23 cellular contexts compared by ENCODE assay signal in the genomic region with DNA sequence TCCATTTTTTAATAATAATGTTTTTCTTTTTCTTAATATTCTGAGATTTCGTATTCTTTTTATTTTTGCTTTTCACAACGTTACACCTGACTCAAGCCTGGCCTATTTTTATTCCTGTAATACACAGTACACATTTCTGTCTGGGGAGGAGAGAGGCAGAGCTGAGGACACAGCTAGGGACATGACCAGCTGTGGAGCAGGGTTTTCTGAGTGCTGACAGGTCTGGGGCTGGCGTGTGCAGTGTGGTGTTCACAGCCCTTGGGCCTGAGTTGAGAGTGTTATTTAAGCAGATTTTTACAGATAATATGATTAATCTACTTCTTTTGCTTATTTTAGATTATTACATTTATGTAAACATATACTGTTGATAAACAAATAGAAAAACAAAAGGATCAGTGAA. TPM values are rescaled to one million over a fixed set of nuclear protein-coding genes. Genes with fewer than 3 reads are reported as not detected.
"Had no signal": no experiment of that assay in that cellular context is flagged by ENCODE, and none has a peak within 500 bp of the region (broad histone marks: within the 10 kb centered on the region; RNA-seq: fewer than 3 reads in every experiment).

No MANE protein-coding gene starts in this region.

- H3K27ac ChIP-seq: epithelial cell of prostate, esophagus muscularis mucosa, gastroesophageal sphincter, hepatocyte, neural progenitor cell, ovary, prostate gland, sigmoid colon, stomach had no signal

- DNase-seq: effector memory CD4-positive, alpha-beta T cell; glutamatergic neuron; kidney; left colon; nucleus accumbens; ovary; retina; sigmoid colon; small intestine; stimulated activated CD4-positive, alpha-beta T cell treated with anti-CD3 and anti-CD28 coated beads, Interleukin-12 subunit alpha, Interleukin-12 subunit beta, amount 100 ng/mL, for 4 hours; stimulated activated naive CD4-positive, alpha-beta T cell; stomach; trophoblast cell had no signal

- ATAC-seq: gastroesophageal sphincter; left colon; natural killer cell treated with Interleukin-12 subunit alpha and Interleukin-12 subunit beta and Interleukin-15 and Interleukin-18, amount 100 ng/mL, for 72 hours had no signal

- H3K4me1 ChIP-seq: prostate gland, sigmoid colon had no signal

- H3K9me3 ChIP-seq: esophagus muscularis mucosa, gastroesophageal sphincter, ovary, prostate gland, sigmoid colon, stomach had no signal

- H3K4me3 Mint-ChIP-seq: memory B cell; mesothelial cell of epicardium; natural killer cell treated with Interleukin-12 subunit alpha and Interleukin-12 subunit beta and Interleukin-15 and Interleukin-18, amount 100 ng/mL, for 72 hours; neural progenitor cell had no signal

- H3K27me3 ChIP-seq: esophagus muscularis mucosa, gastroesophageal sphincter, hepatocyte, neural progenitor cell, ovary, sigmoid colon, stomach had no signal

- H3K36me3 ChIP-seq: neural progenitor cell, ovary had no signal

- H3K27ac Mint-ChIP-seq: memory B cell; mesothelial cell of epicardium; natural killer cell treated with Interleukin-12 subunit alpha and Interleukin-12 subunit beta and Interleukin-15 and Interleukin-18, amount 100 ng/mL, for 72 hours; neural progenitor cell had no signal

- H3K4me1 Mint-ChIP-seq: memory B cell had no signal

- H3K27me3 Mint-ChIP-seq: memory B cell; natural killer cell treated with Interleukin-12 subunit alpha and Interleukin-12 subunit beta and Interleukin-15 and Interleukin-18, amount 100 ng/mL, for 72 hours had no signal

- H3K4me3 ChIP-seq: esophagus muscularis mucosa, gastroesophageal sphincter, hepatocyte, neural progenitor cell, ovary, prostate gland, sigmoid colon, stomach had no signal

- H3K9me3 Mint-ChIP-seq: memory B cell; mesothelial cell of epicardium; natural killer cell treated with Interleukin-12 subunit alpha and Interleukin-12 subunit beta and Interleukin-15 and Interleukin-18, amount 100 ng/mL, for 72 hours; neural progenitor cell had no signal

RNA-seq across cellular contexts. Expression of gene ZAP70, which starts 55.9 kb away (rescaled TPM):
- total RNA-seq: fibroblast of villous mesenchyme had no signal
